9 cellular contexts compared by ENCODE assay signal in the genomic region with DNA sequence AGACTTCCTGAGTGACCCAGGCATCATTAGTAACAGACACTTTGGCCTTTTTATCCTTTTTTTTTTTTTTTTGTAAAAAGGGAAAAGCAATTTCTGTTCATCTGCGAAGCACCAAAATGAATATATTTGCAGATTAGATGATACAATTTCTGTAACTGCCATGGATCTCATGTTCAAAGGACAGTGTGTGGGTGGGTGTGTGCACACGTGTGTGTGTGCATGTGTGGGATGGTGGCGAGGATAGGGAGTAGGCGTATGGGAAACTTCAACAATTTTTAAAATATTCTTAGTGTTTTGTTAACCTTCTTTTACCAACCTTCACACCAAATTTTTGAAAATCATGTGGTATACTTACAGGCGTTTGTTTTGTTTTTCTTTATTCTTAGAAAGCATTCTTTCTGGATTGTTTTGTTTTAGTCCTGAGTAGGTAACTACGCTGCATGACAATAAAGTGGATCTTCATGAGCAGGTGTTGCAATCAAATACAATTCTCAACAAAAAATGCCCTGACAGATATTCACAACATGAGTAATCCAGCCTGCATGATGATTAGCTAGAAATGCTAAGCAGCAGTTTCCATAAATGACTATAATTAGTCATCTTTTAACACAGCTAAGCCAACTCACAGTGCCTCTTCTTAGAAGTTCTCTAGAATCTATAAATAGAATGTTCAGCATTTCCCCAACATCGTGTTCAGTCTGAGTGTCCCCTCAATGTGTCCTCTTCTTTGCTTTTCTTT. TPM values are rescaled to one million over a fixed set of nuclear protein-coding genes. Genes with fewer than 3 reads are reported as not detected.
DNase-seq lines count a peak whose midpoint lies in the region; ATAC-seq and TF ChIP-seq lines count a peak whose summit lies in the region.
"Had no signal": no experiment of that assay in that cellular context is flagged by ENCODE, and none has a peak within 500 bp of the region (broad histone marks: within the 10 kb centered on the region; RNA-seq: fewer than 3 reads in every experiment).

No MANE protein-coding gene starts in this region.

- H3K27ac ChIP-seq in ovary = no peak overlapping the region

- no peaks in the 10 kb centered on the region for H3K36me3 Mint-ChIP-seq in T-helper 2 cell treated with Interferon-gamma antibody and Interleukin-4, amounts not matched to agents 5 μg/mL and 100 μg/mL, for 36 hours (ENCODE audit: low read depth)
- H3K36me3 Mint-ChIP-seq: naive B cell had no signal

- peak; percentile 77 for DNase-seq in NOMO-1 treated with DMSO at 0.1 percent for 48 hours (lab: John Stamatoyannopoulos, UW; ENCODE audit: unreplicated experiment)
- no peak for DNase-seq in NOMO-1 treated with dmso at 0.1 percent for 144 hours (lab: John Stamatoyannopoulos, UW; ENCODE audit: unreplicated experiment)
- peak; percentile 13 for DNase-seq in T-helper 2 cell treated with Interferon-gamma antibody and Interleukin-4, amounts not matched to agents 5 μg/mL and 100 μg/mL, for 36 hours (ENCODE audit: low spot score)
- peak; percentile 95 for DNase-seq in kidney tubule cell (ENCODE audit: low spot score)
- no peak for DNase-seq in NCI-H526 treated with DMSO at 0.1 percent for 48 hours (lab: John Stamatoyannopoulos, UW)
- DNase-seq in ovary = no peak
- DNase-seq in NCI-H2196 treated with DMSO at 0.1 percent for 48 hours (lab: John Stamatoyannopoulos, UW; ENCODE audit: unreplicated experiment) = no peak
- DNase-seq: naive B cell had no signal

- 14 to 29% (median 17%) methylated on average over 7 of the region's 7 CpGs for WGBS in ovary, 3 donors

- no peaks in the 10 kb centered on the region for H3K27me3 ChIP-seq in ovary

- no peaks in the 10 kb centered on the region for H3K9me3 Mint-ChIP-seq in T-helper 2 cell treated with Interferon-gamma antibody and Interleukin-4, amounts not matched to agents 5 μg/mL and 100 μg/mL, for 36 hours
- H3K9me3 Mint-ChIP-seq: naive B cell had no signal

- H3K4me3 Mint-ChIP-seq in T-helper 2 cell treated with Interferon-gamma antibody and Interleukin-4, amounts not matched to agents 5 μg/mL and 100 μg/mL, for 36 hours = peak overlapping the region; percentile 56
- H3K4me3 Mint-ChIP-seq: naive B cell had no signal

- TF ChIP-seq CTCF in ovary (IDR thresholded peaks at IDR 0.05) = no peak

- H3K36me3 ChIP-seq in ovary = no peaks in the 10 kb centered on the region

- peaks cover 2% of the 10 kb centered on the region for H3K27me3 Mint-ChIP-seq in T-helper 2 cell treated with Interferon-gamma antibody and Interleukin-4, amounts not matched to agents 5 μg/mL and 100 μg/mL, for 36 hours (ENCODE audit: low read depth)

- peaks cover 5% of the 10 kb centered on the region for H3K4me1 ChIP-seq in ovary (ENCODE audit: insufficient read depth)

- intact Hi-C loops in ovary (cut with DNase I) = loop anchor here in 2 of 4 donors (5.0 to 10.0 kb wide), 2 partner anchors 34 to 457 kb away; no protein-coding TSS in a partner anchor

- ATAC-seq in HG02763 (IDR thresholded peaks at IDR 0.05; ENCODE audit: unreplicated experiment) = peak; percentile 49

- H3K4me3 ChIP-seq in ovary = no peak overlapping the region

- no peaks in the 10 kb centered on the region for H3K9me3 ChIP-seq in ovary

- peaks cover 27% of the 10 kb centered on the region for H3K4me1 Mint-ChIP-seq in T-helper 2 cell treated with Interferon-gamma antibody and Interleukin-4, amounts not matched to agents 5 μg/mL and 100 μg/mL, for 36 hours (ENCODE audit: low read depth)

- no peak for TF ChIP-seq POLR2A in ovary (IDR thresholded peaks at IDR 0.05)

- H3K27ac Mint-ChIP-seq in T-helper 2 cell treated with Interferon-gamma antibody and Interleukin-4, amounts not matched to agents 5 μg/mL and 100 μg/mL, for 36 hours = peak overlapping the region; percentile 80
- H3K27ac Mint-ChIP-seq: naive B cell had no signal

- TF ChIP-seq EP300 in ovary (IDR thresholded peaks at IDR 0.05) = no peak

RNA-seq across cellular contexts. Expression of a gene that starts 53.5 kb away (rescaled TPM):
- total RNA-seq in ovary = 1 to 10 TPM; 4.7 to 7.5 (median 6.4) TPM
- 10 to 100 TPM in 1 of 2 donors, 1 to 10 TPM in 1; 4.8 to 60.9 TPM for polyA plus RNA-seq in ovary

Comparison
In these comparisons a context has a peak if more than half of its experiments do, and no peak if none do; other contexts are left out.
1. DNase-seq: peak in NOMO-1 treated with DMSO at 0.1 percent for 48 hours (single experiment), T-helper 2 cell treated with Interferon-gamma antibody and Interleukin-4, amounts not matched to agents 5 μg/mL and 100 μg/mL, for 36 hours (single experiment) and kidney tubule cell (single experiment); none in NOMO-1 treated with dmso at 0.1 percent for 144 hours (single experiment), NCI-H526 treated with DMSO at 0.1 percent for 48 hours (single experiment), ovary (0 of 5) and NCI-H2196 treated with DMSO at 0.1 percent for 48 hours (single experiment).